1 cellular context compared by ENCODE assay signal in the genomic region with DNA sequence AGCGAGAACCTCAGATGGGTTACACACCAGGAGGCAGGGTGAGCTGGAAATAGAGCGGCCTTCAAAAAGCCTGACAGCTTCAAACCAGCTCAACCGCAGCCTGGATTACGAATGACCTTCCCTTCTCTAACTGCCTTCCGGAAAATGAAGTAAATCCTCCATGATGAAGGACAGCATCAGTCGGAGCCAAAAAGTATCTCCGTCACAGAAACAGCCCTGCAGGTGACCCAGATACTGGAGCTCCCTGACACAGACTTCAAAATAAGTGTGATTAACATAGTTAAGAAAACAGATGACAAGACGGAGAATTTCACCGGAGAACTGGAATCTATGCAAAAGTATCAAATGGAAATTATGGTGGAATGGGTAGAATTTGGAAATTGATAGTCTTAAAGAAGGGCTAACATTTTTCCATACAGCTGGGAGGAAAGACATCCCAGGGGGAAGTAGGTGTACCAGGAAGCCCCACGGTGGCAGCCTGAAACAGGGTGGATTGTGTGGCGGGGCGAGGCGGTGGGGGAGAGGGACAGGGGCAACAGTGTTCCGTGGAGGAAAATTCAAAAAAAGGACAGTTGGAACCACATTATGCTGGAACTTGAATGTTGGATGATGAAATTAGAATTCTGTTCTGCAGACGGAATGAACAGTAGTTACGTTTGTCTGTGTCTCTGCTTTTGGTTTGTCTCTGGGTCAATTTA.
TF ChIP-seq lines count a peak whose summit lies in the region.

No MANE protein-coding gene starts in this region.

TF ChIP-seq in IMR-90, 13 proteins besides CTCF, POLR2A, EP300 and RAD21:
- TF ChIP-seq MXI1 (IDR thresholded peaks at IDR 0.05; ENCODE audit: borderline replicate concordance, low read depth, low read length) (no peak), BHLHE40 (IDR thresholded peaks at IDR 0.05; ENCODE audit: low read depth, low read length) (no peak), NFE2L2 (IDR thresholded peaks at IDR 0.05; ENCODE audit: low read depth, low read length) (no peak), MAFK (IDR thresholded peaks at IDR 0.05; ENCODE audit: low read depth, low read length) (no peak), CEBPB (IDR thresholded peaks at IDR 0.05; ENCODE audit: low read depth, low read length) (no peak), RCOR1 (IDR thresholded peaks at IDR 0.05; ENCODE audit: insufficient replicate concordance, low read length) (no peak), RFX5 (IDR thresholded peaks at IDR 0.05; ENCODE audit: low read depth, low read length) (no peak), MAZ (IDR thresholded peaks at IDR 0.05; ENCODE audit: borderline replicate concordance, low read depth, low read length) (no peak), CHD1 (IDR thresholded peaks at IDR 0.05; ENCODE audit: low read depth, low read length) (no peak)
TF ChIP-seq in IMR-90: peak in this region for 0.
